Comparison of ENCODE assay signal across 1 cellular context in genomic region chr10:100462709-100463108, GRCh38.
TF ChIP-seq lines count a peak whose summit lies in the region.

A gene with protein sequence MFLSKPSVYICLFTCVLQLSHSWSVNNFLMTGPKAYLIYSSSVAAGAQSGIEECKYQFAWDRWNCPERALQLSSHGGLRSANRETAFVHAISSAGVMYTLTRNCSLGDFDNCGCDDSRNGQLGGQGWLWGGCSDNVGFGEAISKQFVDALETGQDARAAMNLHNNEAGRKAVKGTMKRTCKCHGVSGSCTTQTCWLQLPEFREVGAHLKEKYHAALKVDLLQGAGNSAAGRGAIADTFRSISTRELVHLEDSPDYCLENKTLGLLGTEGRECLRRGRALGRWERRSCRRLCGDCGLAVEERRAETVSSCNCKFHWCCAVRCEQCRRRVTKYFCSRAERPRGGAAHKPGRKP (plus strand): TSS chr10:100463009. CDS start chr10:100463169, 160 bp downstream.

TF ChIP-seq in H1, 55 proteins besides CTCF, POLR2A, EP300 and RAD21:
- TF ChIP-seq YY1 (IDR thresholded peaks at IDR 0.05; ENCODE audit: low read depth, low read length) (no peak), RBBP5 (IDR thresholded peaks at IDR 0.05; ENCODE audit: borderline replicate concordance, low read depth, low read length) (no peak), SRF (IDR thresholded peaks at IDR 0.05; ENCODE audit: low read depth, low read length) (no peak), SIN3A (conservative IDR thresholded peaks at IDR 0.05 in 1 of 2, IDR thresholded peaks at IDR 0.05 in 1 of 2; ENCODE audit: low read depth in 1 of 2, low read length in 2 of 2) (no peak), BCL11A (IDR thresholded peaks at IDR 0.05; ENCODE audit: low read depth in 2 of 2, low read length in 2 of 2) (no peak)
- TF ChIP-seq, protein P1, sequence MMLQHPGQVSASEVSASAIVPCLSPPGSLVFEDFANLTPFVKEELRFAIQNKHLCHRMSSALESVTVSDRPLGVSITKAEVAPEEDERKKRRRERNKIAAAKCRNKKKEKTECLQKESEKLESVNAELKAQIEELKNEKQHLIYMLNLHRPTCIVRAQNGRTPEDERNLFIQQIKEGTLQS (IDR thresholded peaks at IDR 0.05; ENCODE audit: insufficient read depth, low read depth, low read length), result no peak
- TF ChIP-seq, protein P2, sequence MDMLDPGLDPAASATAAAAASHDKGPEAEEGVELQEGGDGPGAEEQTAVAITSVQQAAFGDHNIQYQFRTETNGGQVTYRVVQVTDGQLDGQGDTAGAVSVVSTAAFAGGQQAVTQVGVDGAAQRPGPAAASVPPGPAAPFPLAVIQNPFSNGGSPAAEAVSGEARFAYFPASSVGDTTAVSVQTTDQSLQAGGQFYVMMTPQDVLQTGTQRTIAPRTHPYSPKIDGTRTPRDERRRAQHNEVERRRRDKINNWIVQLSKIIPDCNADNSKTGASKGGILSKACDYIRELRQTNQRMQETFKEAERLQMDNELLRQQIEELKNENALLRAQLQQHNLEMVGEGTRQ (IDR thresholded peaks at IDR 0.05; ENCODE audit: low read length), result no peak
TF ChIP-seq in H1: peak in this region for 0.
